In genomic region chr14:65928995-65929394, GRCh38 we compare ENCODE assay signal across 22 cellular contexts.
DNase-seq lines count a peak whose midpoint lies in the region; ATAC-seq and TF ChIP-seq lines count a peak whose summit lies in the region.
"Had no signal": no experiment of that assay in that cellular context is flagged by ENCODE, and none has a peak within 500 bp of the region (broad histone marks: within the 10 kb centered on the region; RNA-seq: fewer than 3 reads in every experiment).

No MANE protein-coding gene starts in this region.

- CTCF ChIA-PET in activated CD8-positive, alpha-beta T cell treated with anti-CD3 and anti-CD28 coated beads for 36 hours (lab: Charles Lee): interaction anchor here (2.2 to 8.3 kb wide), 2 partner anchors 12 to 31 kb away, joined by 4 to 43 read pairs; no protein-coding TSS in a partner anchor

- no peaks in the 10 kb centered on the region for H3K27me3 Mint-ChIP-seq in stimulated activated naive CD8-positive, alpha-beta T cell treated with anti-CD3 and anti-CD28 coated beads, Interleukin-15, Interleukin-2, amounts not matched to agents 100 ng/mL and 50 ng/mL, for 24 hours
- no peaks in the 10 kb centered on the region for H3K27me3 Mint-ChIP-seq in activated CD8-positive, alpha-beta T cell treated with anti-CD3 and anti-CD28 coated beads for 36 hours
- peaks cover 0 to 6% (median 0%) of the 10 kb centered on the region in 3 donors for H3K27me3 Mint-ChIP-seq in immature natural killer cell (ENCODE audit: low read depth in 3 of 3)

- no peak for DNase-seq in stimulated activated naive CD8-positive, alpha-beta T cell treated with anti-CD3 and anti-CD28 coated beads, Interleukin-15, Interleukin-2, amounts not matched to agents 100 U/mL and 50 U/mL, for 24 hours
- DNase-seq in activated CD8-positive, alpha-beta T cell treated with anti-CD3 and anti-CD28 coated beads for 36 hours: no peak
- DNase-seq in immature natural killer cell (no peak), H4 (ENCODE audit: low spot score) (no peak), NCI-H1436 treated with DMSO at 0.1 percent for 48 hours (lab: John Stamatoyannopoulos, UW) (no peak)
- DNase-seq: activated gamma-delta T cell treated with Interleukin-2 at 50 U/mL for 16 hours; central memory CD4-positive, alpha-beta T cell; dermis blood vessel endothelial cell; hypothalamus; left ventricle myocardium inferior; MG63; NCI-H1417 treated with DMSO at 0.1 percent for 48 hours; NCI-H446; OCI-M1; right lobe of liver; stimulated activated CD4-positive, alpha-beta T cell treated with anti-CD3 and anti-CD28 coated beads, Interleukin-12 subunit alpha, Interleukin-12 subunit beta, amount 100 ng/mL, for 4 hours; stomach; tibial artery had no signal

- POLR2A ChIA-PET in activated CD8-positive, alpha-beta T cell treated with anti-CD3 and anti-CD28 coated beads for 36 hours (lab: Charles Lee): interaction anchor here (2.2 kb wide), 1 partner anchor 21 kb away, joined by 6 read pairs; no protein-coding TSS in a partner anchor

- no peaks in the 10 kb centered on the region for H3K36me3 Mint-ChIP-seq in stimulated activated naive CD8-positive, alpha-beta T cell treated with anti-CD3 and anti-CD28 coated beads, Interleukin-15, Interleukin-2, amounts not matched to agents 100 ng/mL and 50 ng/mL, for 24 hours (ENCODE audit: low read depth)
- no peaks in the 10 kb centered on the region for H3K36me3 Mint-ChIP-seq in activated CD8-positive, alpha-beta T cell treated with anti-CD3 and anti-CD28 coated beads for 36 hours (ENCODE audit: low read depth)
- peaks cover 0 to 4% (median 2%) of the 10 kb centered on the region in 3 donors for H3K36me3 Mint-ChIP-seq in immature natural killer cell
- H3K36me3 Mint-ChIP-seq: mesothelial cell of epicardium had no signal

- ATAC-seq in stimulated activated naive CD8-positive, alpha-beta T cell treated with anti-CD3 and anti-CD28 coated beads, Interleukin-15, Interleukin-2, amounts not matched to agents 100 U/mL and 50 U/mL, for 24 hours: no peak
- ATAC-seq in activated CD8-positive, alpha-beta T cell treated with anti-CD3 and anti-CD28 coated beads for 36 hours: no peak
- ATAC-seq in GM21515 (IDR thresholded peaks at IDR 0.05; ENCODE audit: unreplicated experiment): no peak
- ATAC-seq: right lobe of liver had no signal

- no peak for TF ChIP-seq CTCF in activated CD8-positive, alpha-beta T cell treated with anti-CD3 and anti-CD28 coated beads for 36 hours (IDR thresholded peaks at IDR 0.05)

- H3K4me1 Mint-ChIP-seq in stimulated activated naive CD8-positive, alpha-beta T cell treated with anti-CD3 and anti-CD28 coated beads, Interleukin-15, Interleukin-2, amounts not matched to agents 100 ng/mL and 50 ng/mL, for 24 hours (ENCODE audit: low read depth): peaks cover 40% of the 10 kb centered on the region
- H3K4me1 Mint-ChIP-seq in activated CD8-positive, alpha-beta T cell treated with anti-CD3 and anti-CD28 coated beads for 36 hours (ENCODE audit: low read depth): peaks cover 48% of the 10 kb centered on the region
- H3K4me1 Mint-ChIP-seq in immature natural killer cell: peaks cover 60 to 66% of the 10 kb centered on the region in 2 donors

- no peaks in the 10 kb centered on the region for H3K9me3 Mint-ChIP-seq in stimulated activated naive CD8-positive, alpha-beta T cell treated with anti-CD3 and anti-CD28 coated beads, Interleukin-15, Interleukin-2, amounts not matched to agents 100 ng/mL and 50 ng/mL, for 24 hours
- H3K9me3 Mint-ChIP-seq in activated CD8-positive, alpha-beta T cell treated with anti-CD3 and anti-CD28 coated beads for 36 hours: peaks cover 3% of the 10 kb centered on the region
- no peaks in the 10 kb centered on the region for H3K9me3 Mint-ChIP-seq in immature natural killer cell
- H3K9me3 Mint-ChIP-seq: mesothelial cell of epicardium, nephron had no signal

- no peak overlapping the region for H3K4me3 Mint-ChIP-seq in stimulated activated naive CD8-positive, alpha-beta T cell treated with anti-CD3 and anti-CD28 coated beads, Interleukin-15, Interleukin-2, amounts not matched to agents 100 ng/mL and 50 ng/mL, for 24 hours
- H3K4me3 Mint-ChIP-seq in activated CD8-positive, alpha-beta T cell treated with anti-CD3 and anti-CD28 coated beads for 36 hours: no peak overlapping the region
- H3K4me3 Mint-ChIP-seq in immature natural killer cell: peak overlapping the region; percentile 74 to 85 (median 82)
- H3K4me3 Mint-ChIP-seq: mesothelial cell of epicardium, nephron had no signal

- intact Hi-C loops in activated CD8-positive, alpha-beta T cell treated with anti-CD3 and anti-CD28 coated beads for 36 hours (cut with micrococcal nuclease): no loop called here

- peak overlapping the region; percentile 56 for H3K27ac Mint-ChIP-seq in stimulated activated naive CD8-positive, alpha-beta T cell treated with anti-CD3 and anti-CD28 coated beads, Interleukin-15, Interleukin-2, amounts not matched to agents 100 ng/mL and 50 ng/mL, for 24 hours
- peak overlapping the region; percentile 75 for H3K27ac Mint-ChIP-seq in activated CD8-positive, alpha-beta T cell treated with anti-CD3 and anti-CD28 coated beads for 36 hours
- H3K27ac Mint-ChIP-seq in immature natural killer cell: peak overlapping the region in 5 of 6 donors; percentile 69 to 95 (median 90)
- H3K27ac Mint-ChIP-seq: mesothelial cell of epicardium, nephron had no signal

Comparison
In these comparisons a context has a peak if more than half of its experiments do, and no peak if none do; other contexts are left out.
1. H3K4me3 Mint-ChIP-seq: peak in immature natural killer cell (5 of 5); none in stimulated activated naive CD8-positive, alpha-beta T cell treated with anti-CD3 and anti-CD28 coated beads, Interleukin-15, Interleukin-2, amounts not matched to agents 100 ng/mL and 50 ng/mL, for 24 hours (single experiment) and activated CD8-positive, alpha-beta T cell treated with anti-CD3 and anti-CD28 coated beads for 36 hours (single experiment).
2. Peak in every context shown above with its lines, with median percentiles within 50 percentile points of each other: H3K27ac Mint-ChIP-seq.